In genomic region chr2:79981316-79981715, GRCh38 we compare ENCODE assay signal across 14 cellular contexts.
DNase-seq lines count a peak whose midpoint lies in the region; ATAC-seq and TF ChIP-seq lines count a peak whose summit lies in the region.
"Had no signal": no experiment of that assay in that cellular context is flagged by ENCODE, and none has a peak within 500 bp of the region (broad histone marks: within the 10 kb centered on the region; RNA-seq: fewer than 3 reads in every experiment).

No MANE protein-coding gene starts in this region.

- no peaks in the 10 kb centered on the region for H3K36me3 ChIP-seq in right atrium auricular region
- H3K36me3 ChIP-seq: BLaER1, HAP-1 had no signal

- H3K27me3 ChIP-seq in right atrium auricular region = no peaks in the 10 kb centered on the region
- H3K27me3 ChIP-seq: BLaER1 had no signal

- no peak for ATAC-seq in GM21737 (IDR thresholded peaks at IDR 0.05; ENCODE audit: unreplicated experiment)

- no peaks in the 10 kb centered on the region for H3K4me1 ChIP-seq in right atrium auricular region
- H3K4me1 ChIP-seq: BLaER1, Caco-2, HAP-1 had no signal

- H3K9me3 ChIP-seq in right atrium auricular region = no peaks in the 10 kb centered on the region
- H3K9me3 ChIP-seq: BLaER1, Caco-2, HAP-1 had no signal

- H3K4me3 ChIP-seq in right atrium auricular region = no peak overlapping the region
- H3K4me3 ChIP-seq: BLaER1, HAP-1 had no signal

- TF ChIP-seq CTCF in right atrium auricular region (IDR thresholded peaks at IDR 0.05) = no peak

- DNase-seq in globus pallidus (ENCODE audit: low spot score) (peak; percentile 61), pons (ENCODE audit: low spot score) (peak; percentile 74), NCI-H1105 (lab: John Stamatoyannopoulos, UW) (no peak), RKO (ENCODE audit: low spot score) (no peak), right atrium auricular region (ENCODE audit: low spot score) (no peak)
- DNase-seq: Caco-2; CD8-positive, alpha-beta memory T cell; DND-41; GDM1 had no signal

- H3K27ac ChIP-seq in angular gyrus (ENCODE audit: low read depth, low read length) (peak overlapping the region; percentile 70), right atrium auricular region (no peak overlapping the region)
- H3K27ac ChIP-seq: BLaER1, HL-60 had no signal

Comparison
In these comparisons a context has a peak if more than half of its experiments do, and no peak if none do; other contexts are left out.
1. DNase-seq: peak in globus pallidus (single experiment) and pons (single experiment); none in NCI-H1105 (single experiment), RKO (single experiment) and right atrium auricular region (single experiment).